1 cellular context compared by ENCODE assay signal in the genomic region with DNA sequence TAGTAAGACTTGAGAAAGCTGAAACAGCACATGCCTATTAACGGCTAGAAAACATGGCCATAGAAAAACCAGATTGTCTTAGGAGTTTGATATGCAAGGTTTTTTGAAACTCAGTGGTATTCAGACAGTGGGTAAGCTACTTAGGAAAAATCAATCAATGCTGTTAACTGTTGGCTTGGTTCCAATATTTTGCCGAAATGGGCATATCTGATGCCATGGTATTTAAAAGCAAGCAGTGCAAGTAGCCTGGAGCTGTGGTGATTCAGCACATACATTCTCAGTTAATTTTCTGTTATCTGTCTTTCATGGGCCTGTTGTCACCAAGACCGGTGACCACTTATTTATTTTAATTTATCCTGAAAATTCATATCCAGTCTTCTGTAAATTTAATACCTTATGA.
TF ChIP-seq lines count a peak whose summit lies in the region.

No MANE protein-coding gene starts in this region.

TF ChIP-seq in GM23338, 12 proteins besides CTCF, POLR2A, EP300 and RAD21 (continued from another document):
- TF ChIP-seq ZNF331 (CRISPR knock-in tag; IDR thresholded peaks at IDR 0.05; ENCODE audit: low read depth) (no peak), EZH2 (IDR thresholded peaks at IDR 0.05; ENCODE audit: low read depth, unreplicated experiment) (no peak)
